1 cellular context compared by ENCODE assay signal in the genomic region with DNA sequence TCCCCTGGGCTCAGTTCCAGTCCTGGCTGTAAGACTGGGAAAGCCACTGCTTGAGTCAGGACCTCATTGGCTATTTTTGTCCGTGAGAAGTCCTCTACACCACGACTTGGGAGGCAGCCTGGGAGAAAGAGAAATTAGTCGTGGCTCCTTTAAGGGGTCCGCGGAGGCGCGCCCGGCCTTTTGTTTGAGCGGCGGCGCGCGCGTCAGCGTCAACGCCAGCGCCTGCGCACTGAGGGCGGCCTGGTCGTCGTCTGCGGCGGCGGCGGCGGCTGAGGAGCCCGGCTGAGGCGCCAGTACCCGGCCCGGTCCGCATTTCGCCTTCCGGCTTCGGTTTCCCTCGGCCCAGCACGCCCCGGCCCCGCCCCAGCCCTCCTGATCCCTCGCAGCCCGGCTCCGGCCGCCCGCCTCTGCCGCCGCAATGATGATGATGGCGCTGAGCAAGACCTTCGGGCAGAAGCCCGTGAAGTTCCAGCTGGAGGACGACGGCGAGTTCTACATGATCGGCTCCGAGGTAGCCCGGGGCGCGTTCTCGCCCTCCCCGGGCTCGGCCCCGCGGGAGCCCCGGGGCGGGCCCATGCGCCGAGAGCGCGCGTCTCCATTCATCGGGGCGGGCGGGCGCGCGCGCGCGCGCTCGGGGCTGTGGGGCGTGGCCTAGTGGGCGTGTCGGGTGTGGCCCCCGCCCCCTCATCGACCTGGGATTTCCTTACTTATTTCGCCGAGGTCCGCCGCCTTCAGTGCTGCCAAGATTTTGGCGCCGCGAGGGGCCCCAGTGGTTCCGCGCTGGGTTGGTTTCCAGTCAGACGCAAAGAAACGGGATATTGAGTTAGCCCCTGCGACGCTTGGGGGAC.
A peak's percentile ranks its signal among the peaks of the same experiment; 100 is the strongest.
TF ChIP-seq lines count a peak whose summit lies in the region.

A gene (plus strand): TSS at position 215 of the 848 bp plus-strand sequence. CDS start 204 bp downstream, at position 419.

TF ChIP-seq in HepG2, 621 proteins besides CTCF, POLR2A, EP300 and RAD21 (continued from another document and continues in another):
- TF ChIP-seq, protein P1, sequence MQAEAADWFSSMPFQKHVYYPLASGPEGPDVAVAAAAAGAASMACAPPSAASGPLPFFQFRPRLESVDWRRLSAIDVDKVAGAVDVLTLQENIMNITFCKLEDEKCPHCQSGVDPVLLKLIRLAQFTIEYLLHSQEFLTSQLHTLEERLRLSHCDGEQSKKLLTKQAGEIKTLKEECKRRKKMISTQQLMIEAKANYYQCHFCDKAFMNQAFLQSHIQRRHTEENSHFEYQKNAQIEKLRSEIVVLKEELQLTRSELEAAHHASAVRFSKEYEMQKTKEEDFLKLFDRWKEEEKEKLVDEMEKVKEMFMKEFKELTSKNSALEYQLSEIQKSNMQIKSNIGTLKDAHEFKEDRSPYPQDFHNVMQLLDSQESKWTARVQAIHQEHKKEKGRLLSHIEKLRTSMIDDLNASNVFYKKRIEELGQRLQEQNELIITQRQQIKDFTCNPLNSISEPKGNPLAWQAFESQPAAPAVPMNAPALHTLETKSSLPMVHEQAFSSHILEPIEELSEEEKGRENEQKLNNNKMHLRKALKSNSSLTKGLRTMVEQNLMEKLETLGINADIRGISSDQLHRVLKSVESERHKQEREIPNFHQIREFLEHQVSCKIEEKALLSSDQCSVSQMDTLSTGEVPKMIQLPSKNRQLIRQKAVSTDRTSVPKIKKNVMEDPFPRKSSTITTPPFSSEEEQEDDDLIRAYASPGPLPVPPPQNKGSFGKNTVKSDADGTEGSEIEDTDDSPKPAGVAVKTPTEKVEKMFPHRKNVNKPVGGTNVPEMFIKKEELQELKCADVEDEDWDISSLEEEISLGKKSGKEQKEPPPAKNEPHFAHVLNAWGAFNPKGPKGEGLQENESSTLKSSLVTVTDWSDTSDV (CRISPR knock-in tag; IDR thresholded peaks at IDR 0.05): no peak
- TF ChIP-seq, protein P2, sequence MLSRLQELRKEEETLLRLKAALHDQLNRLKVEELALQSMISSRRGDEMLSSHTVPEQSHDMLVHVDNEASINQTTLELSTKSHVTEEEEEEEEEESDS (CRISPR knock-in tag; IDR thresholded peaks at IDR 0.05; ENCODE audit: borderline replicate concordance): no peak
- no peak for TF ChIP-seq IRX3 (CRISPR knock-in tag; IDR thresholded peaks at IDR 0.05; ENCODE audit: borderline replicate concordance, low read depth)
- no peak for TF ChIP-seq JUNB (CRISPR knock-in tag; IDR thresholded peaks at IDR 0.05; ENCODE audit: borderline replicate concordance)
- TF ChIP-seq ZNF501 (CRISPR knock-in tag; IDR thresholded peaks at IDR 0.05): peak; percentile 80
- no peak for TF ChIP-seq NR2F1 (CRISPR knock-in tag; IDR thresholded peaks at IDR 0.05)
- peak; percentile 57; the same call in 1 of the 2 replicates for TF ChIP-seq ZNF441 (CRISPR knock-in tag; IDR thresholded peaks at IDR 0.05; ENCODE audit: borderline replicate concordance)
- TF ChIP-seq, protein P3, sequence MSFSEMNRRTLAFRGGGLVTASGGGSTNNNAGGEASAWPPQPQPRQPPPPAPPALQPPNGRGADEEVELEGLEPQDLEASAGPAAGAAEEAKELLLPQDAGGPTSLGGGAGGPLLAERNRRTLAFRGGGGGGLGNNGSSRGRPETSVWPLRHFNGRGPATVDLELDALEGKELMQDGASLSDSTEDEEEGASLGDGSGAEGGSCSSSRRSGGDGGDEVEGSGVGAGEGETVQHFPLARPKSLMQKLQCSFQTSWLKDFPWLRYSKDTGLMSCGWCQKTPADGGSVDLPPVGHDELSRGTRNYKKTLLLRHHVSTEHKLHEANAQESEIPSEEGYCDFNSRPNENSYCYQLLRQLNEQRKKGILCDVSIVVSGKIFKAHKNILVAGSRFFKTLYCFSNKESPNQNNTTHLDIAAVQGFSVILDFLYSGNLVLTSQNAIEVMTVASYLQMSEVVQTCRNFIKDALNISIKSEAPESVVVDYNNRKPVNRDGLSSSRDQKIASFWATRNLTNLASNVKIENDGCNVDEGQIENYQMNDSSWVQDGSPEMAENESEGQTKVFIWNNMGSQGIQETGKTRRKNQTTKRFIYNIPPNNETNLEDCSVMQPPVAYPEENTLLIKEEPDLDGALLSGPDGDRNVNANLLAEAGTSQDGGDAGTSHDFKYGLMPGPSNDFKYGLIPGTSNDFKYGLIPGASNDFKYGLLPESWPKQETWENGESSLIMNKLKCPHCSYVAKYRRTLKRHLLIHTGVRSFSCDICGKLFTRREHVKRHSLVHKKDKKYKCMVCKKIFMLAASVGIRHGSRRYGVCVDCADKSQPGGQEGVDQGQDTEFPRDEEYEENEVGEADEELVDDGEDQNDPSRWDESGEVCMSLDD (CRISPR knock-in tag; IDR thresholded peaks at IDR 0.05; ENCODE audit: borderline replicate concordance): no peak
- no peak for TF ChIP-seq NFE2 (CRISPR knock-in tag; IDR thresholded peaks at IDR 0.05)
- no peak for TF ChIP-seq CEBPG (CRISPR knock-in tag; IDR thresholded peaks at IDR 0.05)
- no peak for TF ChIP-seq ZFP36L1 (CRISPR knock-in tag; IDR thresholded peaks at IDR 0.05)
- no peak for TF ChIP-seq NRL (CRISPR knock-in tag; IDR thresholded peaks at IDR 0.05; ENCODE audit: borderline replicate concordance)
- TF ChIP-seq PHF5A (CRISPR knock-in tag; IDR thresholded peaks at IDR 0.05; ENCODE audit: low read depth, unreplicated experiment): no peak
- no peak for TF ChIP-seq ZNF484 (CRISPR knock-in tag; IDR thresholded peaks at IDR 0.05; ENCODE audit: borderline replicate concordance, low read depth)
- TF ChIP-seq, protein P4, sequence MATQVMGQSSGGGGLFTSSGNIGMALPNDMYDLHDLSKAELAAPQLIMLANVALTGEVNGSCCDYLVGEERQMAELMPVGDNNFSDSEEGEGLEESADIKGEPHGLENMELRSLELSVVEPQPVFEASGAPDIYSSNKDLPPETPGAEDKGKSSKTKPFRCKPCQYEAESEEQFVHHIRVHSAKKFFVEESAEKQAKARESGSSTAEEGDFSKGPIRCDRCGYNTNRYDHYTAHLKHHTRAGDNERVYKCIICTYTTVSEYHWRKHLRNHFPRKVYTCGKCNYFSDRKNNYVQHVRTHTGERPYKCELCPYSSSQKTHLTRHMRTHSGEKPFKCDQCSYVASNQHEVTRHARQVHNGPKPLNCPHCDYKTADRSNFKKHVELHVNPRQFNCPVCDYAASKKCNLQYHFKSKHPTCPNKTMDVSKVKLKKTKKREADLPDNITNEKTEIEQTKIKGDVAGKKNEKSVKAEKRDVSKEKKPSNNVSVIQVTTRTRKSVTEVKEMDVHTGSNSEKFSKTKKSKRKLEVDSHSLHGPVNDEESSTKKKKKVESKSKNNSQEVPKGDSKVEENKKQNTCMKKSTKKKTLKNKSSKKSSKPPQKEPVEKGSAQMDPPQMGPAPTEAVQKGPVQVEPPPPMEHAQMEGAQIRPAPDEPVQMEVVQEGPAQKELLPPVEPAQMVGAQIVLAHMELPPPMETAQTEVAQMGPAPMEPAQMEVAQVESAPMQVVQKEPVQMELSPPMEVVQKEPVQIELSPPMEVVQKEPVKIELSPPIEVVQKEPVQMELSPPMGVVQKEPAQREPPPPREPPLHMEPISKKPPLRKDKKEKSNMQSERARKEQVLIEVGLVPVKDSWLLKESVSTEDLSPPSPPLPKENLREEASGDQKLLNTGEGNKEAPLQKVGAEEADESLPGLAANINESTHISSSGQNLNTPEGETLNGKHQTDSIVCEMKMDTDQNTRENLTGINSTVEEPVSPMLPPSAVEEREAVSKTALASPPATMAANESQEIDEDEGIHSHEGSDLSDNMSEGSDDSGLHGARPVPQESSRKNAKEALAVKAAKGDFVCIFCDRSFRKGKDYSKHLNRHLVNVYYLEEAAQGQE (IDR thresholded peaks at IDR 0.05; ENCODE audit: borderline replicate concordance in 1 of 2, low read depth in 1 of 2, low read length in 2 of 2): no peak
- peak; percentile 87 for TF ChIP-seq ZNF563 (CRISPR knock-in tag; IDR thresholded peaks at IDR 0.05)
- no peak for TF ChIP-seq U2AF1 (optimal IDR thresholded peaks at IDR 0.05; ENCODE audit: low read depth, low read length)
- TF ChIP-seq IKZF1 (IDR thresholded peaks at IDR 0.05): no peak
- no peak for TF ChIP-seq MEF2D (CRISPR knock-in tag; IDR thresholded peaks at IDR 0.05)
- 0 out of 2 replicates have a peak, but pooled peaks have one; percentile 40 for TF ChIP-seq KLF6 (CRISPR knock-in tag; IDR thresholded peaks at IDR 0.05)
- no peak for TF ChIP-seq NFIB (CRISPR knock-in tag; IDR thresholded peaks at IDR 0.05; ENCODE audit: borderline replicate concordance)
- TF ChIP-seq, protein P5, sequence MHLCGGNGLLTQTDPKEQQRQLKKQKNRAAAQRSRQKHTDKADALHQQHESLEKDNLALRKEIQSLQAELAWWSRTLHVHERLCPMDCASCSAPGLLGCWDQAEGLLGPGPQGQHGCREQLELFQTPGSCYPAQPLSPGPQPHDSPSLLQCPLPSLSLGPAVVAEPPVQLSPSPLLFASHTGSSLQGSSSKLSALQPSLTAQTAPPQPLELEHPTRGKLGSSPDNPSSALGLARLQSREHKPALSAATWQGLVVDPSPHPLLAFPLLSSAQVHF (CRISPR knock-in tag; IDR thresholded peaks at IDR 0.05): no peak
- TF ChIP-seq, protein P6, sequence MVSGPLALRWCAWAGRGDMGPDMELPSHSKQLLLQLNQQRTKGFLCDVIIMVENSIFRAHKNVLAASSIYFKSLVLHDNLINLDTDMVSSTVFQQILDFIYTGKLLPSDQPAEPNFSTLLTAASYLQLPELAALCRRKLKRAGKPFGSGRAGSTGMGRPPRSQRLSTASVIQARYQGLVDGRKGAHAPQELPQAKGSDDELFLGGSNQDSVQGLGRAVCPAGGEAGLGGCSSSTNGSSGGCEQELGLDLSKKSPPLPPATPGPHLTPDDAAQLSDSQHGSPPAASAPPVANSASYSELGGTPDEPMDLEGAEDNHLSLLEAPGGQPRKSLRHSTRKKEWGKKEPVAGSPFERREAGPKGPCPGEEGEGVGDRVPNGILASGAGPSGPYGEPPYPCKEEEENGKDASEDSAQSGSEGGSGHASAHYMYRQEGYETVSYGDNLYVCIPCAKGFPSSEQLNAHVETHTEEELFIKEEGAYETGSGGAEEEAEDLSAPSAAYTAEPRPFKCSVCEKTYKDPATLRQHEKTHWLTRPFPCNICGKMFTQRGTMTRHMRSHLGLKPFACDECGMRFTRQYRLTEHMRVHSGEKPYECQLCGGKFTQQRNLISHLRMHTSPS (CRISPR knock-in tag; IDR thresholded peaks at IDR 0.05; ENCODE audit: low read depth): no peak
- TF ChIP-seq, protein P7, sequence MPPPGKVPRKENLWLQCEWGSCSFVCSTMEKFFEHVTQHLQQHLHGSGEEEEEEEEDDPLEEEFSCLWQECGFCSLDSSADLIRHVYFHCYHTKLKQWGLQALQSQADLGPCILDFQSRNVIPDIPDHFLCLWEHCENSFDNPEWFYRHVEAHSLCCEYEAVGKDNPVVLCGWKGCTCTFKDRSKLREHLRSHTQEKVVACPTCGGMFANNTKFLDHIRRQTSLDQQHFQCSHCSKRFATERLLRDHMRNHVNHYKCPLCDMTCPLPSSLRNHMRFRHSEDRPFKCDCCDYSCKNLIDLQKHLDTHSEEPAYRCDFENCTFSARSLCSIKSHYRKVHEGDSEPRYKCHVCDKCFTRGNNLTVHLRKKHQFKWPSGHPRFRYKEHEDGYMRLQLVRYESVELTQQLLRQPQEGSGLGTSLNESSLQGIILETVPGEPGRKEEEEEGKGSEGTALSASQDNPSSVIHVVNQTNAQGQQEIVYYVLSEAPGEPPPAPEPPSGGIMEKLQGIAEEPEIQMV (CRISPR knock-in tag; IDR thresholded peaks at IDR 0.05; ENCODE audit: low read depth): peak; percentile 77; the same call in 1 of the 2 replicates
- TF ChIP-seq, protein P8, sequence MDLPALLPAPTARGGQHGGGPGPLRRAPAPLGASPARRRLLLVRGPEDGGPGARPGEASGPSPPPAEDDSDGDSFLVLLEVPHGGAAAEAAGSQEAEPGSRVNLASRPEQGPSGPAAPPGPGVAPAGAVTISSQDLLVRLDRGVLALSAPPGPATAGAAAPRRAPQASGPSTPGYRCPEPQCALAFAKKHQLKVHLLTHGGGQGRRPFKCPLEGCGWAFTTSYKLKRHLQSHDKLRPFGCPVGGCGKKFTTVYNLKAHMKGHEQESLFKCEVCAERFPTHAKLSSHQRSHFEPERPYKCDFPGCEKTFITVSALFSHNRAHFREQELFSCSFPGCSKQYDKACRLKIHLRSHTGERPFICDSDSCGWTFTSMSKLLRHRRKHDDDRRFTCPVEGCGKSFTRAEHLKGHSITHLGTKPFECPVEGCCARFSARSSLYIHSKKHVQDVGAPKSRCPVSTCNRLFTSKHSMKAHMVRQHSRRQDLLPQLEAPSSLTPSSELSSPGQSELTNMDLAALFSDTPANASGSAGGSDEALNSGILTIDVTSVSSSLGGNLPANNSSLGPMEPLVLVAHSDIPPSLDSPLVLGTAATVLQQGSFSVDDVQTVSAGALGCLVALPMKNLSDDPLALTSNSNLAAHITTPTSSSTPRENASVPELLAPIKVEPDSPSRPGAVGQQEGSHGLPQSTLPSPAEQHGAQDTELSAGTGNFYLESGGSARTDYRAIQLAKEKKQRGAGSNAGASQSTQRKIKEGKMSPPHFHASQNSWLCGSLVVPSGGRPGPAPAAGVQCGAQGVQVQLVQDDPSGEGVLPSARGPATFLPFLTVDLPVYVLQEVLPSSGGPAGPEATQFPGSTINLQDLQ (CRISPR knock-in tag; IDR thresholded peaks at IDR 0.05): no peak
- TF ChIP-seq ZNF614 (CRISPR knock-in tag; IDR thresholded peaks at IDR 0.05; ENCODE audit: borderline replicate concordance): no peak
- no peak for TF ChIP-seq ZNF530 (CRISPR knock-in tag; IDR thresholded peaks at IDR 0.05; ENCODE audit: low read depth)
- no peak for TF ChIP-seq TBP (CRISPR knock-in tag; IDR thresholded peaks at IDR 0.05)
- TF ChIP-seq ZNF230 (CRISPR knock-in tag; IDR thresholded peaks at IDR 0.05): no peak
- TF ChIP-seq HNRNPH1 (optimal IDR thresholded peaks at IDR 0.05; ENCODE audit: low read depth, low read length): no peak
- TF ChIP-seq PHF21A (CRISPR knock-in tag; IDR thresholded peaks at IDR 0.05): no peak
- TF ChIP-seq, protein P9, sequence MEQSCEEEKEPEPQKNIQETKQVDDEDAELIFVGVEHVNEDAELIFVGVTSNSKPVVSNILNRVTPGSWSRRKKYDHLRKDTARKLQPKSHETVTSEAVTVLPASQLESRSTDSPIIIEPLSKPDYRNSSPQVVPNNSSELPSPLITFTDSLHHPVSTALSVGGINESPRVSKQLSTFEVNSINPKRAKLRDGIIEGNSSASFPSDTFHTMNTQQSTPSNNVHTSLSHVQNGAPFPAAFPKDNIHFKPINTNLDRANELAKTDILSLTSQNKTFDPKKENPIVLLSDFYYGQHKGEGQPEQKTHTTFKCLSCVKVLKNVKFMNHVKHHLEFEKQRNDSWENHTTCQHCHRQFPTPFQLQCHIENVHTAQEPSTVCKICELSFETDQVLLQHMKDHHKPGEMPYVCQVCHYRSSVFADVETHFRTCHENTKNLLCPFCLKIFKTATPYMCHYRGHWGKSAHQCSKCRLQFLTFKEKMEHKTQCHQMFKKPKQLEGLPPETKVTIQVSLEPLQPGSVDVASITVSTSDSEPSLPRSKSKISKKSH (CRISPR knock-in tag; IDR thresholded peaks at IDR 0.05; ENCODE audit: borderline replicate concordance): no peak
- TF ChIP-seq ZNF737 (CRISPR knock-in tag; IDR thresholded peaks at IDR 0.05; ENCODE audit: borderline replicate concordance): no peak
